ENCODE assay signal across 8 cellular contexts in the genomic region with DNA sequence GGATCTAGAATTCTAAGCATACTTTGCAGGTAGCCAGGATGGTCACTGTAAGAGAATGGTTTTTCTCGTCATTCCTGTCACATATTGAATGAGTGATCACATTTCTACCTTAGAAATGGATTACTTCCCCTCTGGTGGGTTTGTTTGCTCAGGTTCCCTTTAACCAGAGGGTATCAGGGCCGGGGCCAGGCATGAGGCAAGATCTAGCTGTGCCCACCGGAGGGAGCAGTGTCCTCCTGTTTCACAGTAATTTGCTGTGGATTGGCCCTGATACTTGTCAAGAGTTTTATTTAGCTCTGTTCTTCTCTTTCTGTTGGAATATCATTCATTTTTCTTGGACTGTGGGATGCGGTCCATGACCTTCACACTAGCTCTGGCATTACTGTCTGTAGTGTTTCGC. TPM values are rescaled to one million over a fixed set of nuclear protein-coding genes. Genes with fewer than 3 reads are reported as not detected.
A peak's percentile ranks its signal among the peaks of the same experiment; 100 is the strongest.
DNase-seq lines count a peak whose midpoint lies in the region; ATAC-seq, FAIRE-seq and TF ChIP-seq lines count a peak whose summit lies in the region.

No MANE protein-coding gene starts in this region.

- 63 to 68% methylated on average over 5 of the region's 5 CpGs for WGBS in endodermal cell (ENCODE audit: insufficient coverage in 1 of 2, insufficient read length in 1 of 2), 2 experiments

- no peaks in the 10 kb centered on the region for H3K36me3 ChIP-seq in endodermal cell (ENCODE audit: control insufficient read depth, insufficient read depth, low read length)

- H3K4me3 Mint-ChIP-seq in activated T-cell treated with anti-CD3 and anti-CD28 coated beads, Interleukin-2, amount 50 U/mL, for 72 hours, result no peak overlapping the region
- H3K4me3 Mint-ChIP-seq in activated T-cell treated with anti-CD3 and anti-CD28 coated beads, Interleukin-2, amount 50 U/mL, for 4 hours, result no peak overlapping the region
- no peak overlapping the region for H3K4me3 Mint-ChIP-seq in endodermal cell
- no peak overlapping the region for H3K4me3 Mint-ChIP-seq in stimulated activated naive B cell treated with anti-CD40 and anti-IgM and Interleukin-4, amounts not matched to agents 10 μg/mL and 1 μg/mL and 100 μg/mL, for 72 hours

- no peak overlapping the region for H3K4me3 ChIP-seq in endodermal cell (ENCODE audit: low read length)

- H3K9ac ChIP-seq in endodermal cell (ENCODE audit: extremely low read depth, low read length, poor library complexity, severe bottlenecking), result no peak overlapping the region

- H3K27me3 ChIP-seq in endodermal cell (ENCODE audit: control insufficient read depth, insufficient read depth, low read length, poor library complexity, severe bottlenecking), result no peaks in the 10 kb centered on the region

- H3K4me1 Mint-ChIP-seq in activated T-cell treated with anti-CD3 and anti-CD28 coated beads, Interleukin-2, amount 50 U/mL, for 72 hours (ENCODE audit: low read depth), result no peaks in the 10 kb centered on the region
- no peaks in the 10 kb centered on the region for H3K4me1 Mint-ChIP-seq in activated T-cell treated with anti-CD3 and anti-CD28 coated beads, Interleukin-2, amount 50 U/mL, for 4 hours (ENCODE audit: low read depth)
- no peaks in the 10 kb centered on the region for H3K4me1 Mint-ChIP-seq in endodermal cell
- H3K4me1 Mint-ChIP-seq in stimulated activated naive B cell treated with anti-CD40 and anti-IgM and Interleukin-4, amounts not matched to agents 10 μg/mL and 1 μg/mL and 100 μg/mL, for 72 hours, result no peaks in the 10 kb centered on the region

- no peaks in the 10 kb centered on the region for H3K9me3 Mint-ChIP-seq in activated T-cell treated with anti-CD3 and anti-CD28 coated beads, Interleukin-2, amount 50 U/mL, for 72 hours
- H3K9me3 Mint-ChIP-seq in activated T-cell treated with anti-CD3 and anti-CD28 coated beads, Interleukin-2, amount 50 U/mL, for 4 hours, result no peaks in the 10 kb centered on the region
- no peaks in the 10 kb centered on the region for H3K9me3 Mint-ChIP-seq in endodermal cell
- H3K9me3 Mint-ChIP-seq in stimulated activated naive B cell treated with anti-CD40 and anti-IgM and Interleukin-4, amounts not matched to agents 10 μg/mL and 1 μg/mL and 100 μg/mL, for 72 hours, result peaks cover 1 to 4% of the 10 kb centered on the region in 2 donors

- H3K27me3 Mint-ChIP-seq in activated T-cell treated with anti-CD3 and anti-CD28 coated beads, Interleukin-2, amount 50 U/mL, for 72 hours (ENCODE audit: low read depth), result no peaks in the 10 kb centered on the region
- peaks cover 4% of the 10 kb centered on the region for H3K27me3 Mint-ChIP-seq in activated T-cell treated with anti-CD3 and anti-CD28 coated beads, Interleukin-2, amount 50 U/mL, for 4 hours (ENCODE audit: low read depth)
- H3K27me3 Mint-ChIP-seq in endodermal cell (ENCODE audit: insufficient read depth), result peaks cover 2% of the 10 kb centered on the region
- no peaks in the 10 kb centered on the region for H3K27me3 Mint-ChIP-seq in stimulated activated naive B cell treated with anti-CD40 and anti-IgM and Interleukin-4, amounts not matched to agents 10 μg/mL and 1 μg/mL and 100 μg/mL, for 72 hours

- TF ChIP-seq CTCF in endodermal cell (conservative IDR thresholded peaks at IDR 0.05), result peak; percentile 85

- FAIRE-seq in RCC 7860 (lab: Jason Lieb, UNC), result no peak

- no peaks in the 10 kb centered on the region for H3K36me3 Mint-ChIP-seq in activated T-cell treated with anti-CD3 and anti-CD28 coated beads, Interleukin-2, amount 50 U/mL, for 72 hours (ENCODE audit: insufficient read depth in 2 of 2)
- H3K36me3 Mint-ChIP-seq in activated T-cell treated with anti-CD3 and anti-CD28 coated beads, Interleukin-2, amount 50 U/mL, for 4 hours (ENCODE audit: insufficient read depth), result no peaks in the 10 kb centered on the region
- no peaks in the 10 kb centered on the region for H3K36me3 Mint-ChIP-seq in endodermal cell (ENCODE audit: low read depth)
- no peaks in the 10 kb centered on the region for H3K36me3 Mint-ChIP-seq in stimulated activated naive B cell treated with anti-CD40 and anti-IgM and Interleukin-4, amounts not matched to agents 10 μg/mL and 1 μg/mL and 100 μg/mL, for 72 hours

- peak in 1 of 2 donors; percentile 43 for ATAC-seq in activated T-cell treated with anti-CD3 and anti-CD28 coated beads, Interleukin-2, amount 50 U/mL, for 72 hours (replicated peaks in 1 of 2)
- no peak for ATAC-seq in activated T-cell treated with anti-CD3 and anti-CD28 coated beads, Interleukin-2, amount 50 U/mL, for 4 hours
- peak; percentile 60 to 63 for ATAC-seq in stimulated activated naive B cell treated with anti-CD40 and anti-IgM and Interleukin-4, amounts not matched to agents 10 μg/mL and 1 μg/mL and 100 μg/mL, for 72 hours (replicated peaks)
- no peak for ATAC-seq in GM18520 (IDR thresholded peaks at IDR 0.05; ENCODE audit: unreplicated experiment)

- DNase-seq in activated T-cell treated with anti-CD3 and anti-CD28 coated beads, Interleukin-2, amount 50 U/mL, for 72 hours, result peak; percentile 21 to 36
- no peak for DNase-seq in activated T-cell treated with anti-CD3 and anti-CD28 coated beads, Interleukin-2, amount 50 U/mL, for 4 hours
- DNase-seq in NCI-H226, result peak; percentile 22
- DNase-seq in endodermal cell, result peak; percentile 86
- DNase-seq in stimulated activated naive B cell treated with anti-CD40 and anti-IgM and Interleukin-4, amounts not matched to agents 10 μg/mL and 1 μg/mL and 100 μg/mL, for 72 hours, result no peak
- no peak for DNase-seq in NCI-H2107 treated with DMSO at 0.1 percent for 48 hours (lab: John Stamatoyannopoulos, UW; ENCODE audit: unreplicated experiment)
- DNase-seq in RCC 7860 (ENCODE audit: low spot score), result no peak

- no peak overlapping the region for H3K27ac Mint-ChIP-seq in activated T-cell treated with anti-CD3 and anti-CD28 coated beads, Interleukin-2, amount 50 U/mL, for 72 hours
- H3K27ac Mint-ChIP-seq in endodermal cell, result no peak overlapping the region
- H3K27ac Mint-ChIP-seq in stimulated activated naive B cell treated with anti-CD40 and anti-IgM and Interleukin-4, amounts not matched to agents 10 μg/mL and 1 μg/mL and 100 μg/mL, for 72 hours, result no peak overlapping the region

- no peaks in the 10 kb centered on the region for H3K4me1 ChIP-seq in endodermal cell (ENCODE audit: control insufficient read depth, insufficient read depth, low read length)

- no peak overlapping the region for H3K27ac ChIP-seq in endodermal cell (ENCODE audit: low read depth, low read length)

- no peaks in the 10 kb centered on the region for H3K9me3 ChIP-seq in endodermal cell (ENCODE audit: control insufficient read depth, low read length)

RNA-seq across cellular contexts. Expression of gene ZBED3, which starts 42.3 kb away (rescaled TPM):
- 10 to 100 TPM in 1 of 2 donors, 1 to 10 TPM in 1; 8.7 to 11.4 TPM for total RNA-seq in activated T-cell treated with anti-CD3 and anti-CD28 coated beads, Interleukin-2, amount 50 U/mL, for 72 hours
- 1 to 10 TPM; 1.7 to 3.3 (median 1.9) TPM for total RNA-seq in activated T-cell treated with anti-CD3 and anti-CD28 coated beads, Interleukin-2, amount 50 U/mL, for 4 hours
- total RNA-seq in endodermal cell, result 1 to 10 TPM; 5.3 to 5.6 TPM
- polyA plus RNA-seq in endodermal cell (2013, experiment 1 of 2), result 7.4 TPM
- 6.4 TPM for polyA plus RNA-seq in endodermal cell (2013, experiment 2 of 2)

Comparison
In these comparisons a context has a peak if more than half of its experiments do, and no peak if none do; other contexts are left out.
1. DNase-seq: peak in activated T-cell treated with anti-CD3 and anti-CD28 coated beads, Interleukin-2, amount 50 U/mL, for 72 hours (2 of 2), NCI-H226 (single experiment) and endodermal cell (single experiment); none in activated T-cell treated with anti-CD3 and anti-CD28 coated beads, Interleukin-2, amount 50 U/mL, for 4 hours (single experiment), stimulated activated naive B cell treated with anti-CD40 and anti-IgM and Interleukin-4, amounts not matched to agents 10 μg/mL and 1 μg/mL and 100 μg/mL, for 72 hours (single experiment), NCI-H2107 treated with DMSO at 0.1 percent for 48 hours (single experiment) and RCC 7860 (single experiment).
2. ATAC-seq: peak in stimulated activated naive B cell treated with anti-CD40 and anti-IgM and Interleukin-4, amounts not matched to agents 10 μg/mL and 1 μg/mL and 100 μg/mL, for 72 hours (2 of 2); none in activated T-cell treated with anti-CD3 and anti-CD28 coated beads, Interleukin-2, amount 50 U/mL, for 4 hours (0 of 2) and GM18520 (single experiment).